In the genomic region with DNA sequence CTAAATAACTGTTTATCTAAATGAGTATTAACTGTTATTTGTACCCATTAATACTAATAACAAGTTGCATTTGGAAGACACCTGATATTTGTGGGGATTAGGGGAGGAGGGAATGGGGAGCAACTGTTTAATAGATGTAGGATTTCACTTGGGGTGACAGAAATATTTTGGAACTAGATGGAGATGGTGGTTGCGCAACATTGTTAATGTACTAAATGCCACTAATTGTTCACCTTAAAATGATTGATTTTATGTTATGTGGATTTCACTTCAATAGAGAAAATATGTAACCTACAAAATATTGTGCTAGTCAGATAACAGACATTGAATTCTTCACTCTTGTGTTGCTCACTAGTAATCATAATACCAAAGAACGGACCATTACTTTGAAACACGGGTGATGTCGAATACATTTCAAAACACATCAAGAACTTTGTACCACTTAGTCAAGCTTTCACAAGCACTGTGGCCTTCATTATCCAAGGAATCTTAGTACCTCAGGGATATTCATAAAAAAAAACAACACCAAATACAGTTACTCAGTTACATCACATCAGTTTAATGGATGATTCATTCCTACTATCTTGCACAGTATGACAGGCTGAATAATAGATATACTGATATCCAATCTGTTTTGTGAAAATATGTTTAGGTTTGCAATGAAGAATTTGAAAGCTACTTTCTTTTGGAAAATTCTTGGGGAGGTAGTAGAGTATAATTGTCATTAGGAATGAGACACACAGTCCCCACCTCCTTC, we compare ENCODE assay signal across 17 cellular contexts.
"Had no signal": no experiment of that assay in that cellular context is flagged by ENCODE, and none has a peak within 500 bp of the region (broad histone marks: within the 10 kb centered on the region; RNA-seq: fewer than 3 reads in every experiment).

No MANE protein-coding gene starts in this region.

- H3K9me3 Mint-ChIP-seq: activated CD4-positive, alpha-beta T cell treated with anti-CD3 and anti-CD28 coated beads, Interleukin-2, amount 10 ng/mL, durations not matched to agents 24 days and 14 days had no signal

- H3K4me3 Mint-ChIP-seq: activated B cell treated with CpG ODN at 0.5 μM for 24 hours; activated CD4-positive, alpha-beta T cell treated with anti-CD3 and anti-CD28 coated beads, Interleukin-2, amount 10 ng/mL, durations not matched to agents 24 days and 14 days; activated naive CD4-positive, alpha-beta T cell treated with anti-CD3 and anti-CD28 coated beads for 36 hours; activated T-helper 17 cell treated with anti-CD3 and anti-CD28 coated beads, Interleukin-2, amount 50 U/mL, for 72 hours; dendritic cell treated with granulocyte-macrophage colony-stimulating factor and Interleukin-4, amounts not matched to agents 40 ng/mL and 50 ng/mL, for 4 days; neural progenitor cell; stimulated activated naive CD8-positive, alpha-beta T cell treated with anti-CD3 and anti-CD28 coated beads, Interleukin-15, amount 100 ng/mL, for 72 hours; T-helper 1 cell treated with Interleukin-12 subunit alpha and Interleukin-12 subunit beta and Interleukin-4 antibody, amounts not matched to agents 30 μg/mL and 1 μg/mL, for 36 hours had no signal

- H3K36me3 Mint-ChIP-seq: neural progenitor cell had no signal

- H3K36me3 ChIP-seq: adrenal gland, heart right ventricle, neural progenitor cell, pancreas, thoracic aorta had no signal

- H3K27me3 ChIP-seq: adrenal gland, body of pancreas, heart right ventricle, neural progenitor cell, pancreas had no signal

- DNase-seq: activated B cell treated with CpG ODN at 0.5 μM for 24 hours; activated CD4-positive, alpha-beta T cell treated with anti-CD3 and anti-CD28 coated beads, Interleukin-2, amount 10 ng/mL, durations not matched to agents 24 days and 14 days; activated naive CD4-positive, alpha-beta T cell treated with anti-CD3 and anti-CD28 coated beads for 36 hours; adrenal gland; body of pancreas; erythroblast; heart right ventricle; pancreas; stimulated activated CD4-positive, alpha-beta T cell treated with anti-CD3 and anti-CD28 coated beads, Interleukin-4, amount 100 ng/mL, for 24 hours; stimulated activated naive CD8-positive, alpha-beta T cell treated with anti-CD3 and anti-CD28 coated beads, Interleukin-15, amount 100 ng/mL, for 72 hours had no signal

- ATAC-seq: activated T-helper 17 cell treated with anti-CD3 and anti-CD28 coated beads, Interleukin-2, amount 50 U/mL, for 72 hours; body of pancreas; heart right ventricle; pancreas; stimulated activated naive CD8-positive, alpha-beta T cell treated with anti-CD3 and anti-CD28 coated beads, Interleukin-15, amount 100 ng/mL, for 72 hours had no signal

- H3K4me3 ChIP-seq: adrenal gland, body of pancreas, heart right ventricle, neural progenitor cell, pancreas, thoracic aorta had no signal

- H3K27ac Mint-ChIP-seq: activated B cell treated with CpG ODN at 0.5 μM for 24 hours; activated CD4-positive, alpha-beta T cell treated with anti-CD3 and anti-CD28 coated beads, Interleukin-2, amount 10 ng/mL, durations not matched to agents 24 days and 14 days; activated naive CD4-positive, alpha-beta T cell treated with anti-CD3 and anti-CD28 coated beads for 36 hours; activated T-helper 17 cell treated with anti-CD3 and anti-CD28 coated beads, Interleukin-2, amount 50 U/mL, for 72 hours; dendritic cell treated with granulocyte-macrophage colony-stimulating factor and Interleukin-4, amounts not matched to agents 40 ng/mL and 50 ng/mL, for 4 days; neural progenitor cell; stimulated activated naive CD8-positive, alpha-beta T cell treated with anti-CD3 and anti-CD28 coated beads, Interleukin-15, amount 100 ng/mL, for 72 hours; T-helper 1 cell treated with Interleukin-12 subunit alpha and Interleukin-12 subunit beta and Interleukin-4 antibody, amounts not matched to agents 30 μg/mL and 1 μg/mL, for 36 hours had no signal

- H3K9ac ChIP-seq: neural progenitor cell had no signal

- H3K9me3 ChIP-seq: adrenal gland, body of pancreas, heart right ventricle, pancreas, thoracic aorta had no signal

- H3K27me3 Mint-ChIP-seq: activated B cell treated with CpG ODN at 0.5 μM for 24 hours; activated CD4-positive, alpha-beta T cell treated with anti-CD3 and anti-CD28 coated beads, Interleukin-2, amount 10 ng/mL, durations not matched to agents 24 days and 14 days; activated T-helper 17 cell treated with anti-CD3 and anti-CD28 coated beads, Interleukin-2, amount 50 U/mL, for 72 hours; dendritic cell treated with granulocyte-macrophage colony-stimulating factor and Interleukin-4, amounts not matched to agents 40 ng/mL and 50 ng/mL, for 4 days; stimulated activated naive CD8-positive, alpha-beta T cell treated with anti-CD3 and anti-CD28 coated beads, Interleukin-15, amount 100 ng/mL, for 72 hours had no signal

- FAIRE-seq: frontal cortex, keratinocyte, pancreas had no signal

- H3K4me2 ChIP-seq: neural progenitor cell had no signal

- H3K4me1 ChIP-seq: adrenal gland, body of pancreas, heart right ventricle, pancreas had no signal

- H3K4me1 Mint-ChIP-seq: activated CD4-positive, alpha-beta T cell treated with anti-CD3 and anti-CD28 coated beads, Interleukin-2, amount 10 ng/mL, durations not matched to agents 24 days and 14 days; activated T-helper 17 cell treated with anti-CD3 and anti-CD28 coated beads, Interleukin-2, amount 50 U/mL, for 72 hours had no signal

- H3K27ac ChIP-seq: adrenal gland, body of pancreas, heart right ventricle, neural progenitor cell, pancreas, thoracic aorta had no signal
